22 cellular contexts compared by ENCODE assay signal in genomic region chr1:16132325-16132785, GRCh38. TPM values are rescaled to one million over a fixed set of nuclear protein-coding genes. Genes with fewer than 3 reads are reported as not detected.
DNase-seq lines count a peak whose midpoint lies in the region; ATAC-seq, FAIRE-seq and TF ChIP-seq lines count a peak whose summit lies in the region.
"Had no signal": no experiment of that assay in that cellular context is flagged by ENCODE, and none has a peak within 500 bp of the region (broad histone marks: within the 10 kb centered on the region; RNA-seq: fewer than 3 reads in every experiment).

No MANE protein-coding gene starts in this region.

- H3K27me3 ChIP-seq in HepG2 (ENCODE audit: control insufficient read depth in 1 of 2, insufficient read depth in 2 of 2, low read length in 2 of 2): no peaks in the 10 kb centered on the region; a peak in 1 of 5 replicates
- no peaks in the 10 kb centered on the region for H3K27me3 ChIP-seq in right lobe of liver
- no peaks in the 10 kb centered on the region for H3K27me3 ChIP-seq in RWPE2 (ENCODE audit: insufficient read depth, poor library complexity, severe bottlenecking)

- ATAC-seq in HepG2 (no peak), right lobe of liver (no peak), RWPE2 (ENCODE audit: low read depth) (no peak)
- ATAC-seq in stimulated activated memory B cell treated with anti-CD40 and anti-IgM and Interleukin-4, amounts not matched to agents 10 μg/mL and 1 μg/mL and 100 μg/mL, for 72 hours: peak; percentile 11
- ATAC-seq in naive thymus-derived CD8-positive, alpha-beta T cell: no peak

- H4K20me1 ChIP-seq in HepG2 (ENCODE audit: insufficient read depth, low read length): peaks cover 27% of the 10 kb centered on the region

- H3K4me1 Mint-ChIP-seq in stimulated activated memory B cell treated with anti-CD40 and anti-IgM and Interleukin-4, amounts not matched to agents 10 μg/mL and 1 μg/mL and 100 μg/mL, for 72 hours: no peaks in the 10 kb centered on the region
- no peaks in the 10 kb centered on the region for H3K4me1 Mint-ChIP-seq in naive thymus-derived CD8-positive, alpha-beta T cell
- H3K4me1 Mint-ChIP-seq: CD4-positive, alpha-beta memory T cell had no signal

- no peak overlapping the region for H3K4me2 ChIP-seq in HepG2 (ENCODE audit: low read depth, low read length)
- H3K4me2 ChIP-seq: A549 had no signal

- in situ Hi-C loops in HepG2 (cut with HindIII; ENCODE audit: extremely low pct_ligation_motif_present, low pct_unique_long_range_greater_than_20kb): no loop called here

- DNase-seq in HepG2 (ENCODE audit: low spot score): no peak
- no peak for DNase-seq in right lobe of liver
- DNase-seq in RWPE2 (ENCODE audit: low spot score): no peak
- DNase-seq in T1000 (lab: John Stamatoyannopoulos, UW): no peak
- no peak for DNase-seq in naive thymus-derived CD8-positive, alpha-beta T cell
- no peak for DNase-seq in SHP77 (lab: John Stamatoyannopoulos, UW)
- DNase-seq: 8988T, ACHN, AML-193, C1 segment of cervical spinal cord, Calu3, COR-L47, DMS53, DMS79 treated with DMSO at 0.1 percent for 48 hours, GF-D8, GOT3 had no signal

- no peak overlapping the region for H3K27ac Mint-ChIP-seq in stimulated activated memory B cell treated with anti-CD40 and anti-IgM and Interleukin-4, amounts not matched to agents 10 μg/mL and 1 μg/mL and 100 μg/mL, for 72 hours
- H3K27ac Mint-ChIP-seq in naive thymus-derived CD8-positive, alpha-beta T cell: no peak overlapping the region
- H3K27ac Mint-ChIP-seq: CD4-positive, alpha-beta memory T cell had no signal

- no peak for FAIRE-seq in HepG2 (lab: Jason Lieb, UNC)
- FAIRE-seq: A549, GM18507, H54 had no signal

- no peak overlapping the region for H3K27ac ChIP-seq in HepG2 (ENCODE audit: extremely low read length, insufficient read depth, low read length)
- H3K27ac ChIP-seq in right lobe of liver: no peak overlapping the region
- peak overlapping the region; percentile 23 for H3K27ac ChIP-seq in RWPE2 (ENCODE audit: poor library complexity, severe bottlenecking)

- no peaks in the 10 kb centered on the region for H3K36me3 Mint-ChIP-seq in stimulated activated memory B cell treated with anti-CD40 and anti-IgM and Interleukin-4, amounts not matched to agents 10 μg/mL and 1 μg/mL and 100 μg/mL, for 72 hours
- H3K36me3 Mint-ChIP-seq in naive thymus-derived CD8-positive, alpha-beta T cell: no peaks in the 10 kb centered on the region
- H3K36me3 Mint-ChIP-seq: CD4-positive, alpha-beta memory T cell had no signal

- no TSS peak for BruUV-seq in HepG2 (replicated peaks; lab: Mats Ljungman, UMichigan)

- H3K4me3 ChIP-seq in HepG2 (replicated peaks in 1 of 3; ENCODE audit: insufficient read depth in 1 of 3, low read depth in 2 of 3, low read length in 3 of 3) (no peak overlapping the region), right lobe of liver (no peak overlapping the region), RWPE2 (ENCODE audit: severe bottlenecking) (no peak overlapping the region)
- H3K4me3 ChIP-seq: A549, HAP-1 had no signal

- H3K79me2 ChIP-seq in HepG2 (ENCODE audit: insufficient read depth, low read length): no peaks in the 10 kb centered on the region

- TF ChIP-seq EP300 in HepG2 (IDR thresholded peaks at IDR 0.05; ENCODE audit: low read depth in 2 of 2, low read length in 2 of 2) (no peak), HepG2 (CRISPR knock-in tag; IDR thresholded peaks at IDR 0.05; ENCODE audit: borderline replicate concordance) (no peak)

- H3K9me3 ChIP-seq in HepG2 (ENCODE audit: low read length) (no peaks in the 10 kb centered on the region), right lobe of liver (no peaks in the 10 kb centered on the region), RWPE2 (ENCODE audit: severe bottlenecking) (no peaks in the 10 kb centered on the region)
- H3K9me3 ChIP-seq: A549, HAP-1 had no signal

- no peak for TF ChIP-seq RAD21 in HepG2 (CRISPR knock-in tag; IDR thresholded peaks at IDR 0.05)

- H3K9me3 Mint-ChIP-seq in stimulated activated memory B cell treated with anti-CD40 and anti-IgM and Interleukin-4, amounts not matched to agents 10 μg/mL and 1 μg/mL and 100 μg/mL, for 72 hours: no peaks in the 10 kb centered on the region
- H3K9me3 Mint-ChIP-seq in naive thymus-derived CD8-positive, alpha-beta T cell: no peaks in the 10 kb centered on the region
- H3K9me3 Mint-ChIP-seq: CD4-positive, alpha-beta memory T cell had no signal

- WGBS in HepG2 (ENCODE audit: low lambda C conversion rate): 100% methylated on average over 6 of the region's 6 CpGs
- WGBS in right lobe of liver (ENCODE audit: insufficient coverage, low coverage, low lambda C conversion rate, missing lambda C conversion rate): 72% methylated on average over 5 of the region's 6 CpGs

- TF ChIP-seq POLR2A in HepG2 (IDR thresholded peaks at IDR 0.05; ENCODE audit: insufficient read depth in 1 of 2, low read depth in 2 of 2, low read length in 2 of 2) (no peak), right lobe of liver (IDR thresholded peaks at IDR 0.05) (no peak)

- peaks cover 68 to 86% of the 10 kb centered on the region in 2 experiments for H3K36me3 ChIP-seq in HepG2 (replicated peaks in 1 of 2; ENCODE audit: control insufficient read depth in 1 of 2, insufficient read depth in 2 of 2, low read length in 2 of 2)
- H3K36me3 ChIP-seq in right lobe of liver: peaks cover 7 to 70% (median 37%) of the 10 kb centered on the region in 4 donors
- H3K36me3 ChIP-seq in RWPE2 (ENCODE audit: low read depth): peaks cover 95% of the 10 kb centered on the region

- CTCF ChIA-PET in HepG2 (lab: Yijun Ruan, JAX; ENCODE audit: low intra/inter-chr PET ratio, low total read pairs): no interaction called here

- H2AFZ ChIP-seq in HepG2 (ENCODE audit: low read length): no peak overlapping the region

- POLR2A ChIA-PET in HepG2 (lab: Yijun Ruan, JAX): no interaction called here
- POLR2A ChIA-PET in naive thymus-derived CD8-positive, alpha-beta T cell (lab: Charles Lee): no interaction called here

- H3K9ac ChIP-seq in HepG2 (ENCODE audit: insufficient read depth, low read depth, low read length): no peak overlapping the region

- H3K4me3 Mint-ChIP-seq in stimulated activated memory B cell treated with anti-CD40 and anti-IgM and Interleukin-4, amounts not matched to agents 10 μg/mL and 1 μg/mL and 100 μg/mL, for 72 hours: no peak overlapping the region
- no peak overlapping the region for H3K4me3 Mint-ChIP-seq in naive thymus-derived CD8-positive, alpha-beta T cell
- H3K4me3 Mint-ChIP-seq: CD4-positive, alpha-beta memory T cell had no signal

- TF ChIP-seq CTCF in HepG2 (CRISPR knock-in tag; IDR thresholded peaks at IDR 0.05) (no peak), right lobe of liver (IDR thresholded peaks at IDR 0.05) (no peak), RWPE2 (IDR thresholded peaks at IDR 0.05; ENCODE audit: poor library complexity, severe bottlenecking) (no peak)

- H3K27me3 Mint-ChIP-seq in stimulated activated memory B cell treated with anti-CD40 and anti-IgM and Interleukin-4, amounts not matched to agents 10 μg/mL and 1 μg/mL and 100 μg/mL, for 72 hours: peaks cover 30% of the 10 kb centered on the region
- H3K27me3 Mint-ChIP-seq in naive thymus-derived CD8-positive, alpha-beta T cell: no peaks in the 10 kb centered on the region

- intact Hi-C loops in HepG2 (cut with micrococcal nuclease; ENCODE audit: unreplicated experiment): no loop called here
- intact Hi-C loops in right lobe of liver (cut with DNase I): no loop called here

- H3K4me1 ChIP-seq in HepG2 (ENCODE audit: insufficient read depth, low read length) (no peaks in the 10 kb centered on the region), right lobe of liver (no peaks in the 10 kb centered on the region), RWPE2 (ENCODE audit: insufficient read depth, poor library complexity, severe bottlenecking) (no peaks in the 10 kb centered on the region)
- H3K4me1 ChIP-seq: HAP-1 had no signal

RNA-seq across cellular contexts. Expression of gene EPHA2, which starts 23.5 kb away (rescaled TPM):
- total RNA-seq in HepG2 (2016; rRNA removed; fragmentation: Illumina TruSeq; extraction: Trizol): 15.5 and 33.6 TPM in 2 replicates
- 6.7 and 7.8 TPM in 2 replicates for total RNA-seq in HepG2 (2016; cell fraction: cytosol; rRNA removed; fragmentation: Illumina TruSeq; extraction: Trizol; ENCODE audit: low read depth)
- total RNA-seq in HepG2 (2016; cell fraction: insoluble cytoplasmic fraction; rRNA removed; fragmentation: Illumina TruSeq; extraction: Trizol): 10.8 and 35.8 TPM in 2 replicates
- 14.9 and 16.9 TPM in 2 replicates for total RNA-seq in HepG2 (2016; cell fraction: membrane; rRNA removed; fragmentation: Illumina TruSeq; extraction: Trizol)
- total RNA-seq in HepG2 (2016; cell fraction: nucleus; rRNA removed; fragmentation: Illumina TruSeq; extraction: Trizol): 41.9 and 47.9 TPM in 2 replicates
- polyA plus RNA-seq in HepG2 (2011; rRNA removed): 53.6 and 62.5 TPM in 2 replicates
- polyA plus RNA-seq in HepG2 (2011; cell fraction: cytosol; rRNA removed): 39.1 and 62.9 TPM in 2 replicates
- polyA plus RNA-seq in HepG2 (2011; cell fraction: nucleus; rRNA removed): 163 and 212 TPM in 2 replicates
- 25.4 and 56.3 TPM in 2 replicates for polyA plus RNA-seq in HepG2 (2012)
- 2.1 and 2.2 TPM in 2 replicates for polyA plus RNA-seq in HepG2 (2016; cell fraction: cytosol; fragmentation: Illumina TruSeq; extraction: Trizol; ENCODE audit: low read depth)
- 11.5 and 14.9 TPM in 2 replicates for polyA plus RNA-seq in HepG2 (2016; cell fraction: insoluble cytoplasmic fraction; fragmentation: Illumina TruSeq; extraction: Trizol; ENCODE audit: low read depth)
- 5.7 and 6.8 TPM in 2 replicates for polyA plus RNA-seq in HepG2 (2016; cell fraction: membrane; fragmentation: Illumina TruSeq; extraction: Trizol; ENCODE audit: low read depth)
- polyA plus RNA-seq in HepG2 (2016; cell fraction: nucleus; fragmentation: Illumina TruSeq; extraction: Trizol; ENCODE audit: insufficient read depth, low read depth): 84.4 and 87.2 TPM in 2 replicates
- 69.9 and 218 TPM in 2 replicates for polyA minus RNA-seq in HepG2 (2011; rRNA and poly(A)+ RNA removed; ENCODE audit: low replicate concordance)
- polyA minus RNA-seq in HepG2 (2011; cell fraction: cytosol; rRNA and poly(A)+ RNA removed): 72.7 and 86.9 TPM in 2 replicates
- polyA minus RNA-seq in HepG2 (2011; cell fraction: nucleus; rRNA and poly(A)+ RNA removed): 65.6 and 79.3 TPM in 2 replicates
- total RNA-seq in right lobe of liver: 10 to 100 TPM in 4 of 6 experiments, 1 to 10 TPM in 2; 6.0 to 14.7 (median 10.8) TPM
- not detected for total RNA-seq in naive thymus-derived CD8-positive, alpha-beta T cell
- not detected for polyA plus RNA-seq in naive thymus-derived CD8-positive, alpha-beta T cell
- total RNA-seq: CD4-positive, alpha-beta memory T cell had no signal
- polyA plus RNA-seq: CD4-positive, alpha-beta memory T cell had no signal

RNA-seq across cellular contexts. Expression of gene FAM131C, which starts 58.9 kb away (rescaled TPM):
- total RNA-seq in HepG2 (2016; rRNA removed; fragmentation: Illumina TruSeq; extraction: Trizol) (not detected in 2 replicates), right lobe of liver (under 1 TPM in 2 of 6 experiments, not detected in 4; 0.19 to 1.00 TPM)
- total RNA-seq in HepG2 (2016; cell fraction: cytosol; rRNA removed; fragmentation: Illumina TruSeq; extraction: Trizol; ENCODE audit: low read depth): not detected in 2 replicates
- not detected in 2 replicates for total RNA-seq in HepG2 (2016; cell fraction: insoluble cytoplasmic fraction; rRNA removed; fragmentation: Illumina TruSeq; extraction: Trizol)
- not detected in 2 replicates for total RNA-seq in HepG2 (2016; cell fraction: membrane; rRNA removed; fragmentation: Illumina TruSeq; extraction: Trizol)
- total RNA-seq in HepG2 (2016; cell fraction: nucleus; rRNA removed; fragmentation: Illumina TruSeq; extraction: Trizol): not detected in 2 replicates
- polyA plus RNA-seq in HepG2 (2011; rRNA removed): 0.07 and 0.10 TPM in 2 replicates
- 0.06 and 0.11 TPM in 2 replicates for polyA plus RNA-seq in HepG2 (2011; cell fraction: cytosol; rRNA removed)
- polyA plus RNA-seq in HepG2 (2011; cell fraction: nucleus; rRNA removed): 0.10 and 0.17 TPM in 2 replicates
- polyA plus RNA-seq in HepG2 (2012): 0.13 and 0.69 TPM in 2 replicates
- polyA plus RNA-seq in HepG2 (2016; cell fraction: cytosol; fragmentation: Illumina TruSeq; extraction: Trizol; ENCODE audit: low read depth): not detected in 2 replicates
- polyA plus RNA-seq in HepG2 (2016; cell fraction: insoluble cytoplasmic fraction; fragmentation: Illumina TruSeq; extraction: Trizol; ENCODE audit: low read depth): not detected in 2 replicates
- 0.09 TPM in 1 of 2 replicates, not detected in the other for polyA plus RNA-seq in HepG2 (2016; cell fraction: membrane; fragmentation: Illumina TruSeq; extraction: Trizol; ENCODE audit: low read depth)
- polyA plus RNA-seq in HepG2 (2016; cell fraction: nucleus; fragmentation: Illumina TruSeq; extraction: Trizol; ENCODE audit: insufficient read depth, low read depth): not detected in 2 replicates
- polyA minus RNA-seq in HepG2 (2011; rRNA and poly(A)+ RNA removed; ENCODE audit: low replicate concordance): 0.22 and 1.1 TPM in 2 replicates
- not detected in 2 replicates for polyA minus RNA-seq in HepG2 (2011; cell fraction: cytosol; rRNA and poly(A)+ RNA removed)
- polyA minus RNA-seq in HepG2 (2011; cell fraction: nucleus; rRNA and poly(A)+ RNA removed): not detected in 2 replicates
- total RNA-seq in naive thymus-derived CD8-positive, alpha-beta T cell: not detected
- polyA plus RNA-seq in naive thymus-derived CD8-positive, alpha-beta T cell: not detected
- total RNA-seq: CD4-positive, alpha-beta memory T cell had no signal

Comparison
In these comparisons a context has a peak if more than half of its experiments do, and no peak if none do; other contexts are left out.
1. RNA of gene EPHA2, which starts 23.5 kb away (total RNA-seq): 6.7 to 47.9 TPM in HepG2 and 6.0 to 14.7 TPM in right lobe of liver; not detected in naive thymus-derived CD8-positive, alpha-beta T cell; every median in the first group is over 4 times any median in the second.